24 cellular contexts compared by ENCODE assay signal in the genomic region with DNA sequence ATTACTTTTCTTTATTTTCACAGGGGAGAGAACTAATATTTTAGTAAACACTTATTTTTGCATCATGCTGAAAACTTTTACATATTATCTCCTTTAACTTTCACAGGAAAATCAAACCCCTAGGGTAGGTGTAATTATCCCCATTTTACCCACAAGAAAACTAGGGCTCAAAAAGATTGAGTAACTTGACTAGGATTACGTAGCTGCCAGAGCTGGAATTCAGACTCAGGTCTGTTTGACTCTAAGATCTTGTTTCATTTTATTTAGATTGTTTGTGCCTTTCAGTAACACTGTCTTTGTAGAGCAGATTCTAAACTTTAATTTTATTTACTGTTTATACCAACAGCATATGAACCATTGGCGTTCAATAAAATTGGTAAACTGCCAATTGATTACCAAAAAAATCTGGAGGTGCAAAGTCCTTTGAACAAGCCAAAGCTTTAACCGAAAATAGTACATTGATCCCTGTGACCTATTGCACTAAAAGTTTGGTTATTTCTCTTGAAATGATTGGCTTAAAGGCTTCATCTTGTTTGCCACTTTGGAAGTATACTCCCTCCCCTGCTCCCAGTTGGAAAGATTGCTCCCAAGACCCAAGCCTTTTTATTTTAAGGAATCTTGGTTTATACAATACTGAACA.
DNase-seq lines count a peak whose midpoint lies in the region; TF ChIP-seq lines count a peak whose summit lies in the region.
"Had no signal": no experiment of that assay in that cellular context is flagged by ENCODE, and none has a peak within 500 bp of the region (broad histone marks: within the 10 kb centered on the region; RNA-seq: fewer than 3 reads in every experiment).

No MANE protein-coding gene starts in this region.

- peaks cover 13 to 64% (median 52%) of the 10 kb centered on the region in 4 donors for H3K4me1 ChIP-seq in liver (ENCODE audit: control insufficient read depth in 4 of 4, insufficient read depth in 4 of 4, low read length in 3 of 4)

- no peaks in the 10 kb centered on the region for H3K36me3 ChIP-seq in SK-N-MC (ENCODE audit: insufficient read depth, low read length)
- H3K36me3 ChIP-seq in liver (ENCODE audit: control insufficient read depth in 4 of 4, insufficient read depth in 3 of 4, low read depth in 1 of 4, low read length in 3 of 4) = no peaks in the 10 kb centered on the region
- H3K36me3 ChIP-seq: left lung had no signal

- no peak for TF ChIP-seq RAD21 in liver (IDR thresholded peaks at IDR 0.05)

- H3K9ac ChIP-seq in SK-N-MC (ENCODE audit: insufficient read length) (peak overlapping the region; percentile 40), liver (ENCODE audit: low read depth in 1 of 2, low read length in 2 of 2) (peak overlapping the region in 1 of 2 donors; percentile 6)

- H3K27me3 ChIP-seq in liver (ENCODE audit: control insufficient read depth in 4 of 4, insufficient read depth in 4 of 4, low read length in 3 of 4) (no peaks in the 10 kb centered on the region), dorsolateral prefrontal cortex (no peaks in the 10 kb centered on the region)
- H3K27me3 ChIP-seq: left lung, testis had no signal

- no peaks in the 10 kb centered on the region for H3K9me3 ChIP-seq in SK-N-MC (ENCODE audit: low read depth, low read length)
- H3K9me3 ChIP-seq in liver (ENCODE audit: control insufficient read depth in 4 of 4, low read length in 3 of 4) = no peaks in the 10 kb centered on the region
- H3K9me3 ChIP-seq: left lung, testis had no signal

- intact Hi-C loops in dorsolateral prefrontal cortex (cut with DNase I) = no loop called here

- DNase-seq in SK-N-MC (ENCODE audit: low read depth, low spot score) (no peak), epithelial cell of prostate (ENCODE audit: low read depth, low spot score) (no peak), dorsolateral prefrontal cortex (no peak), DMS153 (lab: John Stamatoyannopoulos, UW) (no peak), NCI-H2227 treated with DMSO at 0.1 percent for 48 hours (lab: John Stamatoyannopoulos, UW) (no peak)
- DNase-seq: activated CD4-positive, alpha-beta T cell treated with anti-CD3 and anti-CD28 coated beads for 4 hours; activated CD8-positive, alpha-beta memory T cell treated with anti-CD3 and anti-CD28 coated beads for 24 hours; activated effector memory CD4-positive, alpha-beta T cell treated with anti-CD3 and anti-CD28 coated beads, Interleukin-2, amount 50 U/mL, for 16 hours; activated naive CD8-positive, alpha-beta T cell treated with anti-CD3 and anti-CD28 coated beads, Interleukin-2, amount 10 ng/mL, durations not matched to agents 7 days and 5 days; Calu3; foreskin melanocyte; hippocampal formation; immature natural killer cell; left lung; midbrain; naive thymus-derived CD8-positive, alpha-beta T cell; NCI-H1105; NCI-H2029; NCI-H446 treated with DMSO at 0.1 percent for 48 hours; stimulated activated CD4-positive, alpha-beta T cell treated with anti-CD3 and anti-CD28 coated beads, Interleukin-2, amount 100 ng/mL, for 48 hours; testis had no signal

- no peak for TF ChIP-seq CTCF in liver (IDR thresholded peaks at IDR 0.05; ENCODE audit: low read depth, low read length, missing input control)
- no peak for TF ChIP-seq CTCF in dorsolateral prefrontal cortex (IDR thresholded peaks at IDR 0.05 in 54 of 56, conservative IDR thresholded peaks at IDR 0.05 in 2 of 56; ENCODE audit: low read depth in 1 of 56, partially characterized antibody in 56 of 56)

- peak overlapping the region; percentile 94 for H3K27ac ChIP-seq in SK-N-MC
- H3K27ac ChIP-seq in epithelial cell of prostate = peak overlapping the region; percentile 62
- peak overlapping the region; percentile 84 to 86 for H3K27ac ChIP-seq in liver (ENCODE audit: low read depth in 1 of 2, low read length in 2 of 2)
- peak overlapping the region in 14 of 21 experiments; percentile 0 to 85 (median 28) for H3K27ac ChIP-seq in skin epidermis
- no peak overlapping the region for H3K27ac ChIP-seq in dorsolateral prefrontal cortex
- H3K27ac ChIP-seq: C4-2B, left lung, testis had no signal

- H3K4me3 ChIP-seq in SK-N-MC (peak overlapping the region; percentile 25), liver (ENCODE audit: low read depth in 1 of 3, low read length in 3 of 3) (no peak overlapping the region), skin epidermis (no peak overlapping the region), dorsolateral prefrontal cortex (no peak overlapping the region)
- H3K4me3 ChIP-seq: left lung, testis had no signal

- 29% methylated on average over 3 of the region's 3 CpGs for WGBS in liver

TF ChIP-seq in liver, 16 proteins besides CTCF, POLR2A, EP300 and RAD21:
- TF ChIP-seq, protein P1, sequence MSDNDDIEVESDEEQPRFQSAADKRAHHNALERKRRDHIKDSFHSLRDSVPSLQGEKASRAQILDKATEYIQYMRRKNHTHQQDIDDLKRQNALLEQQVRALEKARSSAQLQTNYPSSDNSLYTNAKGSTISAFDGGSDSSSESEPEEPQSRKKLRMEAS (IDR thresholded peaks at IDR 0.05) = peak; percentile 41
- TF ChIP-seq RXRA (IDR thresholded peaks at IDR 0.05) (peak; percentile 88 to 92), TAF1 (conservative IDR thresholded peaks at IDR 0.05) (no peak), HNF4G (IDR thresholded peaks at IDR 0.05) (peak; percentile 89), NR2F2 (IDR thresholded peaks at IDR 0.05) (peak; percentile 98), YY1 (IDR thresholded peaks at IDR 0.05) (peak; percentile 62), SP1 (IDR thresholded peaks at IDR 0.05) (peak; percentile 89), EGR1 (IDR thresholded peaks at IDR 0.05; ENCODE audit: low read depth in 2 of 2) (no peak), GABPA (IDR thresholded peaks at IDR 0.05 in 1 of 2, conservative IDR thresholded peaks at IDR 0.05 in 1 of 2) (peak in 1 of 2 donors; percentile 20), FOXA2 (IDR thresholded peaks at IDR 0.05) (no peak), FOXA1 (IDR thresholded peaks at IDR 0.05) (no peak), JUND (IDR thresholded peaks at IDR 0.05) (peak; percentile 50 to 53), HNF4A (conservative IDR thresholded peaks at IDR 0.05) (peak; percentile 96 to 98)
- TF ChIP-seq, protein P2, sequence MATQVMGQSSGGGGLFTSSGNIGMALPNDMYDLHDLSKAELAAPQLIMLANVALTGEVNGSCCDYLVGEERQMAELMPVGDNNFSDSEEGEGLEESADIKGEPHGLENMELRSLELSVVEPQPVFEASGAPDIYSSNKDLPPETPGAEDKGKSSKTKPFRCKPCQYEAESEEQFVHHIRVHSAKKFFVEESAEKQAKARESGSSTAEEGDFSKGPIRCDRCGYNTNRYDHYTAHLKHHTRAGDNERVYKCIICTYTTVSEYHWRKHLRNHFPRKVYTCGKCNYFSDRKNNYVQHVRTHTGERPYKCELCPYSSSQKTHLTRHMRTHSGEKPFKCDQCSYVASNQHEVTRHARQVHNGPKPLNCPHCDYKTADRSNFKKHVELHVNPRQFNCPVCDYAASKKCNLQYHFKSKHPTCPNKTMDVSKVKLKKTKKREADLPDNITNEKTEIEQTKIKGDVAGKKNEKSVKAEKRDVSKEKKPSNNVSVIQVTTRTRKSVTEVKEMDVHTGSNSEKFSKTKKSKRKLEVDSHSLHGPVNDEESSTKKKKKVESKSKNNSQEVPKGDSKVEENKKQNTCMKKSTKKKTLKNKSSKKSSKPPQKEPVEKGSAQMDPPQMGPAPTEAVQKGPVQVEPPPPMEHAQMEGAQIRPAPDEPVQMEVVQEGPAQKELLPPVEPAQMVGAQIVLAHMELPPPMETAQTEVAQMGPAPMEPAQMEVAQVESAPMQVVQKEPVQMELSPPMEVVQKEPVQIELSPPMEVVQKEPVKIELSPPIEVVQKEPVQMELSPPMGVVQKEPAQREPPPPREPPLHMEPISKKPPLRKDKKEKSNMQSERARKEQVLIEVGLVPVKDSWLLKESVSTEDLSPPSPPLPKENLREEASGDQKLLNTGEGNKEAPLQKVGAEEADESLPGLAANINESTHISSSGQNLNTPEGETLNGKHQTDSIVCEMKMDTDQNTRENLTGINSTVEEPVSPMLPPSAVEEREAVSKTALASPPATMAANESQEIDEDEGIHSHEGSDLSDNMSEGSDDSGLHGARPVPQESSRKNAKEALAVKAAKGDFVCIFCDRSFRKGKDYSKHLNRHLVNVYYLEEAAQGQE (IDR thresholded peaks at IDR 0.05) = no peak
- TF ChIP-seq, protein P3, sequence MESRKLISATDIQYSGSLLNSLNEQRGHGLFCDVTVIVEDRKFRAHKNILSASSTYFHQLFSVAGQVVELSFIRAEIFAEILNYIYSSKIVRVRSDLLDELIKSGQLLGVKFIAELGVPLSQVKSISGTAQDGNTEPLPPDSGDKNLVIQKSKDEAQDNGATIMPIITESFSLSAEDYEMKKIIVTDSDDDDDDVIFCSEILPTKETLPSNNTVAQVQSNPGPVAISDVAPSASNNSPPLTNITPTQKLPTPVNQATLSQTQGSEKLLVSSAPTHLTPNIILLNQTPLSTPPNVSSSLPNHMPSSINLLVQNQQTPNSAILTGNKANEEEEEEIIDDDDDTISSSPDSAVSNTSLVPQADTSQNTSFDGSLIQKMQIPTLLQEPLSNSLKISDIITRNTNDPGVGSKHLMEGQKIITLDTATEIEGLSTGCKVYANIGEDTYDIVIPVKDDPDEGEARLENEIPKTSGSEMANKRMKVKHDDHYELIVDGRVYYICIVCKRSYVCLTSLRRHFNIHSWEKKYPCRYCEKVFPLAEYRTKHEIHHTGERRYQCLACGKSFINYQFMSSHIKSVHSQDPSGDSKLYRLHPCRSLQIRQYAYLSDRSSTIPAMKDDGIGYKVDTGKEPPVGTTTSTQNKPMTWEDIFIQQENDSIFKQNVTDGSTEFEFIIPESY (IDR thresholded peaks at IDR 0.05) = peak; percentile 71
- TF ChIP-seq, protein P4, sequence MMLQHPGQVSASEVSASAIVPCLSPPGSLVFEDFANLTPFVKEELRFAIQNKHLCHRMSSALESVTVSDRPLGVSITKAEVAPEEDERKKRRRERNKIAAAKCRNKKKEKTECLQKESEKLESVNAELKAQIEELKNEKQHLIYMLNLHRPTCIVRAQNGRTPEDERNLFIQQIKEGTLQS (IDR thresholded peaks at IDR 0.05) = peak; percentile 32

Comparison
In these comparisons a context has a peak if more than half of its experiments do, and no peak if none do; other contexts are left out.
1. H3K27ac ChIP-seq: peak in SK-N-MC (single experiment), epithelial cell of prostate (single experiment), liver (2 of 2) and skin epidermis (14 of 21); none in dorsolateral prefrontal cortex (0 of 59).